1 cellular context compared by ENCODE assay signal in the genomic region with DNA sequence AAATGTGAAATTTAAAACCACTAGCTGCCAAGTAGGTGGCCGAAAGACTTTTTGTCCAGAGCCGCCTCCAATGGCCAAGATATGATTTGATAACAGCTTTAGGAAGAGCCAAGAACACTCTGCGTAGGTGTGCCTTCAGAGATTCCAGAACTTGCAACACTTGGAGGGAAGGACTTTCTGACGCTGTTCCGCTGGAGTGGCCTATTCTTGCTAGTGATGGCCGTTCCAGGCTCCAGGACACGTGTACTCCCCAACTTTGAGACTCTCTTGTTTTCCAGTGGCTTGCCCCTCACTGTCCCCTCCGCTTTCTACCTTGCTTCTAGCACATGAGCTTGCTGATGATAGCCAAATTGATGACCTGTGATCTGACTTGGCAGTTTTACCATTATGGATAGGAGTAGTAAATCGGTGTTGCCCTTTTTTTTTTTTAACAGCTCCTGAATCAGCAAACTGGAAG.
A peak's percentile ranks its signal among the peaks of the same experiment; 100 is the strongest.
TF ChIP-seq lines count a peak whose summit lies in the region.

No MANE protein-coding gene starts in this region.

TF ChIP-seq in K562, 482 proteins besides CTCF, POLR2A, EP300 and RAD21 (continued from another document and continues in another):
- TF ChIP-seq, protein P1, sequence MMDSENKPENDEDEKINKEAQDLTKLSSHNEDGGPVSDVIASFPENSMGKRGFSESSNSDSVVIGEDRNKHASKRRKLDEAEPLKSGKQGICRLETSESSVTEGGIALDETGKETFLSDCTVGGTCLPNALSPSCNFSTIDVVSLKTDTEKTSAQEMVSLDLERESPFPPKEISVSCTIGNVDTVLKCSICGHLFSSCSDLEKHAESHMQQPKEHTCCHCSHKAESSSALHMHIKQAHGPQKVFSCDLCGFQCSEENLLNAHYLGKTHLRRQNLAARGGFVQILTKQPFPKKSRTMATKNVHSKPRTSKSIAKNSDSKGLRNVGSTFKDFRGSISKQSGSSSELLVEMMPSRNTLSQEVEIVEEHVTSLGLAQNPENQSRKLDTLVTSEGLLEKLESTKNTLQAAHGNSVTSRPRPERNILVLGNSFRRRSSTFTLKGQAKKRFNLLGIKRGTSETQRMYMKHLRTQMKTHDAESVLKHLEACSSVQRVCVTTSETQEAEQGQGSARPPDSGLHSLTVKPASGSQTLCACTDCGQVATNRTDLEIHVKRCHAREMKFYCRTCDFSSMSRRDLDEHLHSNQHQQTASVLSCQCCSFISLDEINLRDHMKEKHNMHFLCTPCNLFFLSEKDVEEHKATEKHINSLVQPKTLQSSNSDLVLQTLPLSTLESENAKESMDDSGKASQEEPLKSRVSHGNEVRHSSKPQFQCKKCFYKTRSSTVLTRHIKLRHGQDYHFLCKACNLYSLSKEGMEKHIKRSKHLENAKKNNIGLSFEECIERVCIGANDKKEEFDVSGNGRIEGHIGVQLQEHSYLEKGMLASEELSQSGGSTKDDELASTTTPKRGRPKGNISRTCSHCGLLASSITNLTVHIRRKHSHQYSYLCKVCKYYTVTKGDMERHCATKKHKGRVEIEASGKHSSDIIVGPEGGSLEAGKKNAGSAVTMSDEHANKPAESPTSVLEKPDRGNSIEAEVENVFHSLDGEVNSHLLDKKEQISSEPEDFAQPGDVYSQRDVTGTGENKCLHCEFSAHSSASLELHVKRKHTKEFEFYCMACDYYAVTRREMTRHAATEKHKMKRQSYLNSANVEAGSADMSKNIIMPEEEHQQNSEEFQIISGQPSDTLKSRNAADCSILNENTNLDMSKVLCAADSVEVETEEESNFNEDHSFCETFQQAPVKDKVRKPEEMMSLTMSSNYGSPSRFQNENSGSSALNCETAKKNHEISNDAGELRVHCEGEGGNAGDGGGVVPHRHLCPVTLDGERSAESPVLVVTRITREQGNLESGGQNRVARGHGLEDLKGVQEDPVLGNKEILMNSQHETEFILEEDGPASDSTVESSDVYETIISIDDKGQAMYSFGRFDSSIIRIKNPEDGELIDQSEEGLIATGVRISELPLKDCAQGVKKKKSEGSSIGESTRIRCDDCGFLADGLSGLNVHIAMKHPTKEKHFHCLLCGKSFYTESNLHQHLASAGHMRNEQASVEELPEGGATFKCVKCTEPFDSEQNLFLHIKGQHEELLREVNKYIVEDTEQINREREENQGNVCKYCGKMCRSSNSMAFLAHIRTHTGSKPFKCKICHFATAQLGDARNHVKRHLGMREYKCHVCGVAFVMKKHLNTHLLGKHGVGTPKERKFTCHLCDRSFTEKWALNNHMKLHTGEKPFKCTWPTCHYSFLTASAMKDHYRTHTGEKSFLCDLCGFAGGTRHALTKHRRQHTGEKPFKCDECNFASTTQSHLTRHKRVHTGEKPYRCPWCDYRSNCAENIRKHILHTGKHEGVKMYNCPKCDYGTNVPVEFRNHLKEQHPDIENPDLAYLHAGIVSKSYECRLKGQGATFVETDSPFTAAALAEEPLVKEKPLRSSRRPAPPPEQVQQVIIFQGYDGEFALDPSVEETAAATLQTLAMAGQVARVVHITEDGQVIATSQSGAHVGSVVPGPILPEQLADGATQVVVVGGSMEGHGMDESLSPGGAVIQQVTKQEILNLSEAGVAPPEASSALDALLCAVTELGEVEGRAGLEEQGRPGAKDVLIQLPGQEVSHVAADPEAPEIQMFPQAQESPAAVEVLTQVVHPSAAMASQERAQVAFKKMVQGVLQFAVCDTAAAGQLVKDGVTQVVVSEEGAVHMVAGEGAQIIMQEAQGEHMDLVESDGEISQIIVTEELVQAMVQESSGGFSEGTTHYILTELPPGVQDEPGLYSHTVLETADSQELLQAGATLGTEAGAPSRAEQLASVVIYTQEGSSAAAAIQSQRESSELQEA (IDR thresholded peaks at IDR 0.05; ENCODE audit: low read depth): no peak
- TF ChIP-seq ZKSCAN1 (IDR thresholded peaks at IDR 0.05; ENCODE audit: low read depth, low read length) (no peak), NBN (IDR thresholded peaks at IDR 0.05; ENCODE audit: low read depth) (no peak), ZNF217 (CRISPR knock-in tag; IDR thresholded peaks at IDR 0.05) (no peak), DPF2 (IDR thresholded peaks at IDR 0.05) (peak; percentile 46; the same call in 1 of the 2 replicates), ETV5 (CRISPR knock-in tag; IDR thresholded peaks at IDR 0.05; ENCODE audit: low read depth) (peak; percentile 32; the same call in 1 of the 2 replicates), GABPA (tag; conservative IDR thresholded peaks at IDR 0.05; ENCODE audit: low read depth) (no peak; the same call in 1 of the 2 replicates), ZNF175 (CRISPR knock-in tag; IDR thresholded peaks at IDR 0.05; ENCODE audit: low read depth) (no peak), HDAC2 (IDR thresholded peaks at IDR 0.05) (peak; percentile 64), CXXC5 (CRISPR knock-in tag; IDR thresholded peaks at IDR 0.05) (no peak; the same call in 1 of the 2 replicates), SRF (CRISPR knock-in tag; IDR thresholded peaks at IDR 0.05) (no peak), MAFF (IDR thresholded peaks at IDR 0.05; ENCODE audit: low read length) (peak; percentile 37; the same call in 1 of the 2 replicates)
- TF ChIP-seq, protein P2, sequence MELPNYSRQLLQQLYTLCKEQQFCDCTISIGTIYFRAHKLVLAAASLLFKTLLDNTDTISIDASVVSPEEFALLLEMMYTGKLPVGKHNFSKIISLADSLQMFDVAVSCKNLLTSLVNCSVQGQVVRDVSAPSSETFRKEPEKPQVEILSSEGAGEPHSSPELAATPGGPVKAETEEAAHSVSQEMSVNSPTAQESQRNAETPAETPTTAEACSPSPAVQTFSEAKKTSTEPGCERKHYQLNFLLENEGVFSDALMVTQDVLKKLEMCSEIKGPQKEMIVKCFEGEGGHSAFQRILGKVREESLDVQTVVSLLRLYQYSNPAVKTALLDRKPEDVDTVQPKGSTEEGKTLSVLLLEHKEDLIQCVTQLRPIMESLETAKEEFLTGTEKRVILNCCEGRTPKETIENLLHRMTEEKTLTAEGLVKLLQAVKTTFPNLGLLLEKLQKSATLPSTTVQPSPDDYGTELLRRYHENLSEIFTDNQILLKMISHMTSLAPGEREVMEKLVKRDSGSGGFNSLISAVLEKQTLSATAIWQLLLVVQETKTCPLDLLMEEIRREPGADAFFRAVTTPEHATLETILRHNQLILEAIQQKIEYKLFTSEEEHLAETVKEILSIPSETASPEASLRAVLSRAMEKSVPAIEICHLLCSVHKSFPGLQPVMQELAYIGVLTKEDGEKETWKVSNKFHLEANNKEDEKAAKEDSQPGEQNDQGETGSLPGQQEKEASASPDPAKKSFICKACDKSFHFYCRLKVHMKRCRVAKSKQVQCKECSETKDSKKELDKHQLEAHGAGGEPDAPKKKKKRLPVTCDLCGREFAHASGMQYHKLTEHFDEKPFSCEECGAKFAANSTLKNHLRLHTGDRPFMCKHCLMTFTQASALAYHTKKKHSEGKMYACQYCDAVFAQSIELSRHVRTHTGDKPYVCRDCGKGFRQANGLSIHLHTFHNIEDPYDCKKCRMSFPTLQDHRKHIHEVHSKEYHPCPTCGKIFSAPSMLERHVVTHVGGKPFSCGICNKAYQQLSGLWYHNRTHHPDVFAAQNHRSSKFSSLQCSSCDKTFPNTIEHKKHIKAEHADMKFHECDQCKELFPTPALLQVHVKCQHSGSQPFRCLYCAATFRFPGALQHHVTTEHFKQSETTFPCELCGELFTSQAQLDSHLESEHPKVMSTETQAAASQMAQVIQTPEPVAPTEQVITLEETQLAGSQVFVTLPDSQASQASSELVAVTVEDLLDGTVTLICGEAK (IDR thresholded peaks at IDR 0.05): peak; percentile 43; the same call in 1 of the 2 replicates
- TF ChIP-seq, protein P2 (CRISPR knock-in tag; IDR thresholded peaks at IDR 0.05): no peak
- TF ChIP-seq, protein P3, sequence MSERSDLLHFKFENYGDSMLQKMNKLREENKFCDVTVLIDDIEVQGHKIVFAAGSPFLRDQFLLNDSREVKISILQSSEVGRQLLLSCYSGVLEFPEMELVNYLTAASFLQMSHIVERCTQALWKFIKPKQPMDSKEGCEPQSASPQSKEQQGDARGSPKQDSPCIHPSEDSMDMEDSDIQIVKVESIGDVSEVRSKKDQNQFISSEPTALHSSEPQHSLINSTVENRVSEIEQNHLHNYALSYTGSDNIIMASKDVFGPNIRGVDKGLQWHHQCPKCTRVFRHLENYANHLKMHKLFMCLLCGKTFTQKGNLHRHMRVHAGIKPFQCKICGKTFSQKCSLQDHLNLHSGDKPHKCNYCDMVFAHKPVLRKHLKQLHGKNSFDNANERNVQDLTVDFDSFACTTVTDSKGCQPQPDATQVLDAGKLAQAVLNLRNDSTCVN (CRISPR knock-in tag; IDR thresholded peaks at IDR 0.05): no peak
- TF ChIP-seq, protein P4, sequence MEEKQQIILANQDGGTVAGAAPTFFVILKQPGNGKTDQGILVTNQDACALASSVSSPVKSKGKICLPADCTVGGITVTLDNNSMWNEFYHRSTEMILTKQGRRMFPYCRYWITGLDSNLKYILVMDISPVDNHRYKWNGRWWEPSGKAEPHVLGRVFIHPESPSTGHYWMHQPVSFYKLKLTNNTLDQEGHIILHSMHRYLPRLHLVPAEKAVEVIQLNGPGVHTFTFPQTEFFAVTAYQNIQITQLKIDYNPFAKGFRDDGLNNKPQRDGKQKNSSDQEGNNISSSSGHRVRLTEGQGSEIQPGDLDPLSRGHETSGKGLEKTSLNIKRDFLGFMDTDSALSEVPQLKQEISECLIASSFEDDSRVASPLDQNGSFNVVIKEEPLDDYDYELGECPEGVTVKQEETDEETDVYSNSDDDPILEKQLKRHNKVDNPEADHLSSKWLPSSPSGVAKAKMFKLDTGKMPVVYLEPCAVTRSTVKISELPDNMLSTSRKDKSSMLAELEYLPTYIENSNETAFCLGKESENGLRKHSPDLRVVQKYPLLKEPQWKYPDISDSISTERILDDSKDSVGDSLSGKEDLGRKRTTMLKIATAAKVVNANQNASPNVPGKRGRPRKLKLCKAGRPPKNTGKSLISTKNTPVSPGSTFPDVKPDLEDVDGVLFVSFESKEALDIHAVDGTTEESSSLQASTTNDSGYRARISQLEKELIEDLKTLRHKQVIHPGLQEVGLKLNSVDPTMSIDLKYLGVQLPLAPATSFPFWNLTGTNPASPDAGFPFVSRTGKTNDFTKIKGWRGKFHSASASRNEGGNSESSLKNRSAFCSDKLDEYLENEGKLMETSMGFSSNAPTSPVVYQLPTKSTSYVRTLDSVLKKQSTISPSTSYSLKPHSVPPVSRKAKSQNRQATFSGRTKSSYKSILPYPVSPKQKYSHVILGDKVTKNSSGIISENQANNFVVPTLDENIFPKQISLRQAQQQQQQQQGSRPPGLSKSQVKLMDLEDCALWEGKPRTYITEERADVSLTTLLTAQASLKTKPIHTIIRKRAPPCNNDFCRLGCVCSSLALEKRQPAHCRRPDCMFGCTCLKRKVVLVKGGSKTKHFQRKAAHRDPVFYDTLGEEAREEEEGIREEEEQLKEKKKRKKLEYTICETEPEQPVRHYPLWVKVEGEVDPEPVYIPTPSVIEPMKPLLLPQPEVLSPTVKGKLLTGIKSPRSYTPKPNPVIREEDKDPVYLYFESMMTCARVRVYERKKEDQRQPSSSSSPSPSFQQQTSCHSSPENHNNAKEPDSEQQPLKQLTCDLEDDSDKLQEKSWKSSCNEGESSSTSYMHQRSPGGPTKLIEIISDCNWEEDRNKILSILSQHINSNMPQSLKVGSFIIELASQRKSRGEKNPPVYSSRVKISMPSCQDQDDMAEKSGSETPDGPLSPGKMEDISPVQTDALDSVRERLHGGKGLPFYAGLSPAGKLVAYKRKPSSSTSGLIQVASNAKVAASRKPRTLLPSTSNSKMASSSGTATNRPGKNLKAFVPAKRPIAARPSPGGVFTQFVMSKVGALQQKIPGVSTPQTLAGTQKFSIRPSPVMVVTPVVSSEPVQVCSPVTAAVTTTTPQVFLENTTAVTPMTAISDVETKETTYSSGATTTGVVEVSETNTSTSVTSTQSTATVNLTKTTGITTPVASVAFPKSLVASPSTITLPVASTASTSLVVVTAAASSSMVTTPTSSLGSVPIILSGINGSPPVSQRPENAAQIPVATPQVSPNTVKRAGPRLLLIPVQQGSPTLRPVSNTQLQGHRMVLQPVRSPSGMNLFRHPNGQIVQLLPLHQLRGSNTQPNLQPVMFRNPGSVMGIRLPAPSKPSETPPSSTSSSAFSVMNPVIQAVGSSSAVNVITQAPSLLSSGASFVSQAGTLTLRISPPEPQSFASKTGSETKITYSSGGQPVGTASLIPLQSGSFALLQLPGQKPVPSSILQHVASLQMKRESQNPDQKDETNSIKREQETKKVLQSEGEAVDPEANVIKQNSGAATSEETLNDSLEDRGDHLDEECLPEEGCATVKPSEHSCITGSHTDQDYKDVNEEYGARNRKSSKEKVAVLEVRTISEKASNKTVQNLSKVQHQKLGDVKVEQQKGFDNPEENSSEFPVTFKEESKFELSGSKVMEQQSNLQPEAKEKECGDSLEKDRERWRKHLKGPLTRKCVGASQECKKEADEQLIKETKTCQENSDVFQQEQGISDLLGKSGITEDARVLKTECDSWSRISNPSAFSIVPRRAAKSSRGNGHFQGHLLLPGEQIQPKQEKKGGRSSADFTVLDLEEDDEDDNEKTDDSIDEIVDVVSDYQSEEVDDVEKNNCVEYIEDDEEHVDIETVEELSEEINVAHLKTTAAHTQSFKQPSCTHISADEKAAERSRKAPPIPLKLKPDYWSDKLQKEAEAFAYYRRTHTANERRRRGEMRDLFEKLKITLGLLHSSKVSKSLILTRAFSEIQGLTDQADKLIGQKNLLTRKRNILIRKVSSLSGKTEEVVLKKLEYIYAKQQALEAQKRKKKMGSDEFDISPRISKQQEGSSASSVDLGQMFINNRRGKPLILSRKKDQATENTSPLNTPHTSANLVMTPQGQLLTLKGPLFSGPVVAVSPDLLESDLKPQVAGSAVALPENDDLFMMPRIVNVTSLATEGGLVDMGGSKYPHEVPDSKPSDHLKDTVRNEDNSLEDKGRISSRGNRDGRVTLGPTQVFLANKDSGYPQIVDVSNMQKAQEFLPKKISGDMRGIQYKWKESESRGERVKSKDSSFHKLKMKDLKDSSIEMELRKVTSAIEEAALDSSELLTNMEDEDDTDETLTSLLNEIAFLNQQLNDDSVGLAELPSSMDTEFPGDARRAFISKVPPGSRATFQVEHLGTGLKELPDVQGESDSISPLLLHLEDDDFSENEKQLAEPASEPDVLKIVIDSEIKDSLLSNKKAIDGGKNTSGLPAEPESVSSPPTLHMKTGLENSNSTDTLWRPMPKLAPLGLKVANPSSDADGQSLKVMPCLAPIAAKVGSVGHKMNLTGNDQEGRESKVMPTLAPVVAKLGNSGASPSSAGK (IDR thresholded peaks at IDR 0.05): peak; percentile 58
